Comparison of ENCODE assay signal across 22 cellular contexts in the genomic region with DNA sequence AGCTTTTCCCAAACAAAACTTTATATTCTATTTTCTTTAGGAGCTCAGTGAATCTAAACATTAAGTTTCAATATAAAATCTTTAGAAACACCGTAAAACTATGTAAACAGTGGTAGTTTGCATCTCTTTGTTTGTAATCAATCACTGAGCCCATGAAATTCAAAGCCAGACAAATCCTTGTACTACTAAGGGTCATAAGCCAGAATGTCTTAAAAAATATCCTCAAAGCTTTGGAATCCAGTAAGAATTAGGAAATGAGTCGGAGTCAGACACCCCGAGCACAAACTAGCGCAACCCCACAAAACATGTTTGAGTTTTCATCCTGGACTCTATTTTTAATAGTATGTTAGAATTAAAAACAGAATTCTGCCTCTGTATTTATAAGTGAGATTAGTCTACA.
"Had no signal": no experiment of that assay in that cellular context is flagged by ENCODE, and none has a peak within 500 bp of the region (broad histone marks: within the 10 kb centered on the region; RNA-seq: fewer than 3 reads in every experiment).

No MANE protein-coding gene starts in this region.

- H3K27ac ChIP-seq: adrenal gland, dorsolateral prefrontal cortex, lower lobe of right lung, neutrophil, sigmoid colon, tibial nerve, uterus had no signal

- H3K27me3 ChIP-seq: adrenal gland, dorsolateral prefrontal cortex, tibial nerve, uterus had no signal

- FAIRE-seq: astrocyte, bronchial epithelial cell had no signal

- ATAC-seq: left cardiac atrium; lower lobe of right lung; natural killer cell; stimulated activated naive CD8-positive, alpha-beta T cell treated with anti-CD3 and anti-CD28 coated beads, Interleukin-15, Interleukin-2, amounts not matched to agents 100 U/mL and 50 U/mL, for 24 hours had no signal

- H3K36me3 ChIP-seq: adrenal gland, lower lobe of right lung, neutrophil, sigmoid colon, tibial nerve, uterus had no signal

- H3K4me3 ChIP-seq: adrenal gland, dorsolateral prefrontal cortex, lower lobe of right lung, sigmoid colon, tibial nerve, uterus had no signal

- DNase-seq: activated CD4-positive, alpha-beta T cell treated with anti-CD3 and anti-CD28 coated beads, Interleukin-2, amount 50 U/mL, for 4 hours; activated gamma-delta T cell; adrenal gland; dorsolateral prefrontal cortex; endodermal cell; erythroblast; left cardiac atrium; lower lobe of right lung; natural killer cell; sigmoid colon; stimulated activated CD4-positive, alpha-beta T cell treated with anti-CD3 and anti-CD28 coated beads, Interleukin-12 subunit alpha, Interleukin-12 subunit beta, amount 100 ng/mL, for 4 hours; stimulated activated CD4-positive, alpha-beta T cell treated with anti-CD3 and anti-CD28 coated beads, Interleukin-1b, Interleukin-23, amount 100 ng/mL, for 48 hours; stimulated activated CD8-positive, alpha-beta memory T cell treated with anti-CD3 and anti-CD28 coated beads, Interleukin-4, amount 100 ng/mL, for 48 hours; stimulated activated naive CD8-positive, alpha-beta T cell treated with anti-CD3 and anti-CD28 coated beads, Interleukin-15, Interleukin-2, amounts not matched to agents 100 U/mL and 50 U/mL, for 24 hours; substantia nigra; SW 1271; T-helper 2 cell; uterus had no signal

- H3K9me3 ChIP-seq: adrenal gland, lower lobe of right lung, neutrophil, sigmoid colon, uterus had no signal

- H3K4me1 ChIP-seq: adrenal gland, lower lobe of right lung, sigmoid colon, tibial nerve, uterus had no signal
